Comparison of ENCODE assay signal across 1 cellular context in genomic region chr17:12859520-12859919, GRCh38.
TF ChIP-seq lines count a peak whose summit lies in the region.

No MANE protein-coding gene starts in this region.

TF ChIP-seq in GM12878, 131 proteins besides CTCF, POLR2A, EP300 and RAD21 (continued from another document):
- TF ChIP-seq BCL3 (IDR thresholded peaks at IDR 0.05; ENCODE audit: borderline replicate concordance, insufficient read depth, low read depth, low read length, poor library complexity, severe bottlenecking) (peak; percentile 53), CBX5 (IDR thresholded peaks at IDR 0.05; ENCODE audit: low read depth) (0 out of 2 replicates have a peak, but pooled peaks have one; percentile 27), YY1 (IDR thresholded peaks at IDR 0.05; ENCODE audit: low read depth, low read length) (no peak), MLLT1 (IDR thresholded peaks at IDR 0.05) (no peak), TCF3 (IDR thresholded peaks at IDR 0.05; ENCODE audit: borderline replicate concordance, insufficient read depth, low read depth, low read length) (0 out of 2 replicates have a peak, but pooled peaks have one; percentile 55), SKIL (IDR thresholded peaks at IDR 0.05; ENCODE audit: low read depth, poor library complexity, severe bottlenecking) (no peak), TAF1 (IDR thresholded peaks at IDR 0.05; ENCODE audit: borderline replicate concordance, low read depth, low read length) (peak; percentile 23; the same call in 1 of the 2 replicates), BMI1 (IDR thresholded peaks at IDR 0.05; ENCODE audit: borderline replicate concordance) (no peak), IKZF2 (IDR thresholded peaks at IDR 0.05) (peak; percentile 45 to 56; a peak in 2 of 4 replicates), MYB (IDR thresholded peaks at IDR 0.05; ENCODE audit: borderline replicate concordance, low read depth, low read length) (no peak), TARDBP (IDR thresholded peaks at IDR 0.05; ENCODE audit: borderline replicate concordance) (no peak)
